In genomic region chr11:123653405-123653996, GRCh38 we compare ENCODE assay signal across 8 cellular contexts. TPM values are rescaled to one million over a fixed set of nuclear protein-coding genes. Genes with fewer than 3 reads are reported as not detected.
A peak's percentile ranks its signal among the peaks of the same experiment; 100 is the strongest.
DNase-seq lines count a peak whose midpoint lies in the region; ATAC-seq, FAIRE-seq and TF ChIP-seq lines count a peak whose summit lies in the region.

No MANE protein-coding gene starts in this region.

- FAIRE-seq in kidney (lab: Jason Lieb, UNC): no peak

- H3K79me2 ChIP-seq in ACC112 (ENCODE audit: control insufficient read depth, insufficient read depth, low read length, unreplicated experiment): no peaks in the 10 kb centered on the region

- H3K27me3 ChIP-seq in ACC112 (ENCODE audit: insufficient read depth, low read length): peaks cover 86% of the 10 kb centered on the region

- no peak overlapping the region for H2AFZ ChIP-seq in ACC112 (ENCODE audit: low read length, unreplicated experiment)

- intact Hi-C loops in kidney (cut with DNase I): no loop called here

- H3K4me1 ChIP-seq in ACC112 (ENCODE audit: control insufficient read depth, insufficient read depth, low read length, unreplicated experiment) (no peaks in the 10 kb centered on the region), kidney (ENCODE audit: control insufficient read depth in 1 of 2, insufficient read depth in 1 of 2, low read depth in 1 of 2, low read length in 2 of 2) (peaks cover 0 to 6% of the 10 kb centered on the region in 2 donors), urinary bladder (ENCODE audit: insufficient read depth) (no peaks in the 10 kb centered on the region)

- H3K4me3 ChIP-seq in ACC112 (ENCODE audit: low read depth, low read length): peak overlapping the region; percentile 76
- H3K4me3 ChIP-seq in kidney (ENCODE audit: low read length in 2 of 2): peak overlapping the region; percentile 28 to 76
- peak overlapping the region; percentile 44 for H3K4me3 ChIP-seq in urinary bladder (ENCODE audit: low read depth, low read length)

- H3K27ac ChIP-seq in ACC112 (ENCODE audit: low read depth, low read length): no peak overlapping the region
- no peak overlapping the region for H3K27ac ChIP-seq in kidney (ENCODE audit: low read depth in 2 of 2, low read length in 2 of 2)
- H3K27ac ChIP-seq in urinary bladder (ENCODE audit: low read depth): no peak overlapping the region

- H3K9ac ChIP-seq in kidney (ENCODE audit: low read length in 2 of 2): no peak overlapping the region

- H3K9me3 ChIP-seq in kidney (ENCODE audit: control insufficient read depth in 1 of 2, low read length in 2 of 2): no peaks in the 10 kb centered on the region

- DNase-seq in amniotic epithelial cell (ENCODE audit: low read depth): peak; percentile 1
- DNase-seq in kidney: no peak
- DNase-seq in dedifferentiated amniotic fluid mesenchymal stem cell (ENCODE audit: extremely low spot score): no peak

- TF ChIP-seq CTCF in kidney (IDR thresholded peaks at IDR 0.05; ENCODE audit: borderline replicate concordance, extremely low read depth, insufficient read depth): no peak

- no peaks in the 10 kb centered on the region for H3K36me3 ChIP-seq in ACC112 (ENCODE audit: insufficient read depth, low read length)
- H3K36me3 ChIP-seq in kidney (ENCODE audit: control insufficient read depth in 1 of 2, insufficient read depth in 2 of 2, low read length in 2 of 2): no peaks in the 10 kb centered on the region
- no peaks in the 10 kb centered on the region for H3K36me3 ChIP-seq in urinary bladder (ENCODE audit: insufficient read depth)

- WGBS in urinary bladder: 10% methylated on average over 21 of the region's 21 CpGs

- ATAC-seq in GM21390 (IDR thresholded peaks at IDR 0.05; ENCODE audit: unreplicated experiment) (peak; percentile 24), GM18870 (IDR thresholded peaks at IDR 0.05; ENCODE audit: unreplicated experiment) (no peak), GM19463 (IDR thresholded peaks at IDR 0.05; ENCODE audit: unreplicated experiment) (no peak)

RNA-seq across cellular contexts. Expression of gene SCN3B, which starts 0.9 kb away (rescaled TPM):
- total RNA-seq in kidney (2.8 TPM), urinary bladder (5.6 TPM)
- polyA plus RNA-seq in kidney (ENCODE audit: insufficient read depth, low read depth, low replicate concordance) (0.43 TPM), urinary bladder (2.3 TPM)
